Comparison of ENCODE assay signal across 1 cellular context in the genomic region with DNA sequence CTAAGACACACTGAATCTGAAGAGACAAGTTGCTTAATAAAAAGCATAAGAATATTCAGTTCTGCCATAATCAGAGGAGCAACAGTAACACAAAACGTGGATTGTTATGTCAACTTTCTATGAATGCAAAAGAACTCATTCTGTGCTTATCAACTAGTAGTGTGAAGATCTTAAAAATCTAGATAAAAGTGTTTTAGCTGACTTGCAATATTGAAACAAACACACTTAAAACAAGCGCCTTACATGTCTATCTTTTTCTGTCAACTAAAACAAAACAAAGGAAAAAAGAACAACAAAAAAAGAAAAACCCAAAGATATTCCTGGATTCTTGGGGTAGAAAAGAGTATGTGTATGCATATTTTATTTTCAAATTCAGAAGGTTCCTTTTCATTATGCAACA.
TF ChIP-seq lines count a peak whose summit lies in the region.

No MANE protein-coding gene starts in this region.

TF ChIP-seq in WTC11, 78 proteins besides CTCF, POLR2A, EP300 and RAD21 (continued from another document):
- TF ChIP-seq, protein P1, sequence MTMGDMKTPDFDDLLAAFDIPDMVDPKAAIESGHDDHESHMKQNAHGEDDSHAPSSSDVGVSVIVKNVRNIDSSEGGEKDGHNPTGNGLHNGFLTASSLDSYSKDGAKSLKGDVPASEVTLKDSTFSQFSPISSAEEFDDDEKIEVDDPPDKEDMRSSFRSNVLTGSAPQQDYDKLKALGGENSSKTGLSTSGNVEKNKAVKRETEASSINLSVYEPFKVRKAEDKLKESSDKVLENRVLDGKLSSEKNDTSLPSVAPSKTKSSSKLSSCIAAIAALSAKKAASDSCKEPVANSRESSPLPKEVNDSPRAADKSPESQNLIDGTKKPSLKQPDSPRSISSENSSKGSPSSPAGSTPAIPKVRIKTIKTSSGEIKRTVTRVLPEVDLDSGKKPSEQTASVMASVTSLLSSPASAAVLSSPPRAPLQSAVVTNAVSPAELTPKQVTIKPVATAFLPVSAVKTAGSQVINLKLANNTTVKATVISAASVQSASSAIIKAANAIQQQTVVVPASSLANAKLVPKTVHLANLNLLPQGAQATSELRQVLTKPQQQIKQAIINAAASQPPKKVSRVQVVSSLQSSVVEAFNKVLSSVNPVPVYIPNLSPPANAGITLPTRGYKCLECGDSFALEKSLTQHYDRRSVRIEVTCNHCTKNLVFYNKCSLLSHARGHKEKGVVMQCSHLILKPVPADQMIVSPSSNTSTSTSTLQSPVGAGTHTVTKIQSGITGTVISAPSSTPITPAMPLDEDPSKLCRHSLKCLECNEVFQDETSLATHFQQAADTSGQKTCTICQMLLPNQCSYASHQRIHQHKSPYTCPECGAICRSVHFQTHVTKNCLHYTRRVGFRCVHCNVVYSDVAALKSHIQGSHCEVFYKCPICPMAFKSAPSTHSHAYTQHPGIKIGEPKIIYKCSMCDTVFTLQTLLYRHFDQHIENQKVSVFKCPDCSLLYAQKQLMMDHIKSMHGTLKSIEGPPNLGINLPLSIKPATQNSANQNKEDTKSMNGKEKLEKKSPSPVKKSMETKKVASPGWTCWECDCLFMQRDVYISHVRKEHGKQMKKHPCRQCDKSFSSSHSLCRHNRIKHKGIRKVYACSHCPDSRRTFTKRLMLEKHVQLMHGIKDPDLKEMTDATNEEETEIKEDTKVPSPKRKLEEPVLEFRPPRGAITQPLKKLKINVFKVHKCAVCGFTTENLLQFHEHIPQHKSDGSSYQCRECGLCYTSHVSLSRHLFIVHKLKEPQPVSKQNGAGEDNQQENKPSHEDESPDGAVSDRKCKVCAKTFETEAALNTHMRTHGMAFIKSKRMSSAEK (CRISPR knock-in tag; IDR thresholded peaks at IDR 0.05; ENCODE audit: borderline replicate concordance): no peak
- TF ChIP-seq FOXJ3 (CRISPR knock-in tag; IDR thresholded peaks at IDR 0.05; ENCODE audit: borderline replicate concordance) (no peak), FOXP1 (CRISPR knock-in tag; IDR thresholded peaks at IDR 0.05; ENCODE audit: borderline replicate concordance) (no peak), JAZF1 (CRISPR knock-in tag; IDR thresholded peaks at IDR 0.05) (no peak), ATF1 (CRISPR knock-in tag; IDR thresholded peaks at IDR 0.05) (no peak), ZNF138 (CRISPR knock-in tag; conservative IDR thresholded peaks at IDR 0.05) (no peak), MXD4 (CRISPR knock-in tag; IDR thresholded peaks at IDR 0.05; ENCODE audit: borderline replicate concordance) (no peak), GTF2I (CRISPR knock-in tag; conservative IDR thresholded peaks at IDR 0.05) (no peak)
- TF ChIP-seq, protein P2, sequence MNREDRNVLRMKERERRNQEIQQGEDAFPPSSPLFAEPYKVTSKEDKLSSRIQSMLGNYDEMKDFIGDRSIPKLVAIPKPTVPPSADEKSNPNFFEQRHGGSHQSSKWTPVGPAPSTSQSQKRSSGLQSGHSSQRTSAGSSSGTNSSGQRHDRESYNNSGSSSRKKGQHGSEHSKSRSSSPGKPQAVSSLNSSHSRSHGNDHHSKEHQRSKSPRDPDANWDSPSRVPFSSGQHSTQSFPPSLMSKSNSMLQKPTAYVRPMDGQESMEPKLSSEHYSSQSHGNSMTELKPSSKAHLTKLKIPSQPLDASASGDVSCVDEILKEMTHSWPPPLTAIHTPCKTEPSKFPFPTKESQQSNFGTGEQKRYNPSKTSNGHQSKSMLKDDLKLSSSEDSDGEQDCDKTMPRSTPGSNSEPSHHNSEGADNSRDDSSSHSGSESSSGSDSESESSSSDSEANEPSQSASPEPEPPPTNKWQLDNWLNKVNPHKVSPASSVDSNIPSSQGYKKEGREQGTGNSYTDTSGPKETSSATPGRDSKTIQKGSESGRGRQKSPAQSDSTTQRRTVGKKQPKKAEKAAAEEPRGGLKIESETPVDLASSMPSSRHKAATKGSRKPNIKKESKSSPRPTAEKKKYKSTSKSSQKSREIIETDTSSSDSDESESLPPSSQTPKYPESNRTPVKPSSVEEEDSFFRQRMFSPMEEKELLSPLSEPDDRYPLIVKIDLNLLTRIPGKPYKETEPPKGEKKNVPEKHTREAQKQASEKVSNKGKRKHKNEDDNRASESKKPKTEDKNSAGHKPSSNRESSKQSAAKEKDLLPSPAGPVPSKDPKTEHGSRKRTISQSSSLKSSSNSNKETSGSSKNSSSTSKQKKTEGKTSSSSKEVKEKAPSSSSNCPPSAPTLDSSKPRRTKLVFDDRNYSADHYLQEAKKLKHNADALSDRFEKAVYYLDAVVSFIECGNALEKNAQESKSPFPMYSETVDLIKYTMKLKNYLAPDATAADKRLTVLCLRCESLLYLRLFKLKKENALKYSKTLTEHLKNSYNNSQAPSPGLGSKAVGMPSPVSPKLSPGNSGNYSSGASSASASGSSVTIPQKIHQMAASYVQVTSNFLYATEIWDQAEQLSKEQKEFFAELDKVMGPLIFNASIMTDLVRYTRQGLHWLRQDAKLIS (CRISPR knock-in tag; IDR thresholded peaks at IDR 0.05; ENCODE audit: borderline replicate concordance): no peak
- TF ChIP-seq, protein P3, sequence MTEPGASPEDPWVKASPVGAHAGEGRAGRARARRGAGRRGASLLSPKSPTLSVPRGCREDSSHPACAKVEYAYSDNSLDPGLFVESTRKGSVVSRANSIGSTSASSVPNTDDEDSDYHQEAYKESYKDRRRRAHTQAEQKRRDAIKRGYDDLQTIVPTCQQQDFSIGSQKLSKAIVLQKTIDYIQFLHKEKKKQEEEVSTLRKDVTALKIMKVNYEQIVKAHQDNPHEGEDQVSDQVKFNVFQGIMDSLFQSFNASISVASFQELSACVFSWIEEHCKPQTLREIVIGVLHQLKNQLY (CRISPR knock-in tag; IDR thresholded peaks at IDR 0.05): no peak
- TF ChIP-seq, protein P4, sequence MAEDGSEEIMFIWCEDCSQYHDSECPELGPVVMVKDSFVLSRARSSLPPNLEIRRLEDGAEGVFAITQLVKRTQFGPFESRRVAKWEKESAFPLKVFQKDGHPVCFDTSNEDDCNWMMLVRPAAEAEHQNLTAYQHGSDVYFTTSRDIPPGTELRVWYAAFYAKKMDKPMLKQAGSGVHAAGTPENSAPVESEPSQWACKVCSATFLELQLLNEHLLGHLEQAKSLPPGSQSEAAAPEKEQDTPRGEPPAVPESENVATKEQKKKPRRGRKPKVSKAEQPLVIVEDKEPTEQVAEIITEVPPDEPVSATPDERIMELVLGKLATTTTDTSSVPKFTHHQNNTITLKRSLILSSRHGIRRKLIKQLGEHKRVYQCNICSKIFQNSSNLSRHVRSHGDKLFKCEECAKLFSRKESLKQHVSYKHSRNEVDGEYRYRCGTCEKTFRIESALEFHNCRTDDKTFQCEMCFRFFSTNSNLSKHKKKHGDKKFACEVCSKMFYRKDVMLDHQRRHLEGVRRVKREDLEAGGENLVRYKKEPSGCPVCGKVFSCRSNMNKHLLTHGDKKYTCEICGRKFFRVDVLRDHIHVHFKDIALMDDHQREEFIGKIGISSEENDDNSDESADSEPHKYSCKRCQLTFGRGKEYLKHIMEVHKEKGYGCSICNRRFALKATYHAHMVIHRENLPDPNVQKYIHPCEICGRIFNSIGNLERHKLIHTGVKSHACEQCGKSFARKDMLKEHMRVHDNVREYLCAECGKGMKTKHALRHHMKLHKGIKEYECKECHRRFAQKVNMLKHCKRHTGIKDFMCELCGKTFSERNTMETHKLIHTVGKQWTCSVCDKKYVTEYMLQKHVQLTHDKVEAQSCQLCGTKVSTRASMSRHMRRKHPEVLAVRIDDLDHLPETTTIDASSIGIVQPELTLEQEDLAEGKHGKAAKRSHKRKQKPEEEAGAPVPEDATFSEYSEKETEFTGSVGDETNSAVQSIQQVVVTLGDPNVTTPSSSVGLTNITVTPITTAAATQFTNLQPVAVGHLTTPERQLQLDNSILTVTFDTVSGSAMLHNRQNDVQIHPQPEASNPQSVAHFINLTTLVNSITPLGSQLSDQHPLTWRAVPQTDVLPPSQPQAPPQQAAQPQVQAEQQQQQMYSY (CRISPR knock-in tag; IDR thresholded peaks at IDR 0.05): no peak
